In genomic region chr3:141051641-141052569, GRCh38 we compare ENCODE assay signal across 9 cellular contexts. TPM values are rescaled to one million over a fixed set of nuclear protein-coding genes. Genes with fewer than 3 reads are reported as not detected.
DNase-seq lines count a peak whose midpoint lies in the region; ATAC-seq and TF ChIP-seq lines count a peak whose summit lies in the region.
"Had no signal": no experiment of that assay in that cellular context is flagged by ENCODE, and none has a peak within 500 bp of the region (broad histone marks: within the 10 kb centered on the region; RNA-seq: fewer than 3 reads in every experiment).

No MANE protein-coding gene starts in this region.

- no peaks in the 10 kb centered on the region for H3K4me1 ChIP-seq in GM23248 (ENCODE audit: insufficient read depth)
- H3K4me1 ChIP-seq in heart right ventricle: peaks cover 5 to 35% (median 20%) of the 10 kb centered on the region in 9 donors
- no peaks in the 10 kb centered on the region for H3K4me1 ChIP-seq in OCI-LY7 (ENCODE audit: insufficient read depth, low read length, poor library complexity, severe bottlenecking)
- H3K4me1 ChIP-seq in Karpas-422 (ENCODE audit: low read length): no peaks in the 10 kb centered on the region

- 2 to 3% methylated on average over 59 to 64 of the region's 64 CpGs for WGBS in GM23248 (ENCODE audit: low coverage in 1 of 2, low lambda C conversion rate in 2 of 2, missing lambda C conversion rate in 2 of 2), 2 experiments
- WGBS in heart right ventricle, 2 donors: 0 to 1% methylated on average over 56 to 64 of the region's 64 CpGs

- H3K27ac ChIP-seq in GM23248: no peak overlapping the region
- no peak overlapping the region for H3K27ac ChIP-seq in SK-N-MC
- H3K27ac ChIP-seq in heart right ventricle: peak overlapping the region in 9 of 10 donors; percentile 26 to 84 (median 77)
- H3K27ac ChIP-seq in OCI-LY7 (ENCODE audit: low read depth, low read length, poor library complexity, severe bottlenecking): no peak overlapping the region
- no peak overlapping the region for H3K27ac ChIP-seq in Karpas-422 (ENCODE audit: low read length)

- peaks cover 60% of the 10 kb centered on the region for H3K27me3 ChIP-seq in GM23248 (replicated peaks; ENCODE audit: insufficient read depth)
- peaks cover 0 to 73% (median 25%) of the 10 kb centered on the region in 7 donors for H3K27me3 ChIP-seq in heart right ventricle
- no peaks in the 10 kb centered on the region for H3K27me3 ChIP-seq in Karpas-422 (ENCODE audit: low read length)

- CTCF ChIA-PET in OCI-LY7 (lab: Charles Lee; ENCODE audit: unreplicated experiment): no interaction called here

- H3K9me3 ChIP-seq in GM23248 (ENCODE audit: low read depth) (no peaks in the 10 kb centered on the region), SK-N-MC (ENCODE audit: low read depth, low read length) (no peaks in the 10 kb centered on the region), heart right ventricle (no peaks in the 10 kb centered on the region), OCI-LY7 (ENCODE audit: low read length) (no peaks in the 10 kb centered on the region), Karpas-422 (ENCODE audit: low read length) (no peaks in the 10 kb centered on the region)

- H3K4me2 ChIP-seq in GM23248 (ENCODE audit: unreplicated experiment) (peak overlapping the region; percentile 42), OCI-LY7 (ENCODE audit: low read length) (no peak overlapping the region), Karpas-422 (ENCODE audit: low read depth, low read length, poor library complexity, severe bottlenecking) (no peak overlapping the region)

- POLR2A ChIA-PET in OCI-LY7 (lab: Charles Lee): interaction anchor here (1.0 kb wide), 1 partner anchor 21 kb away, joined by 3 read pairs; no protein-coding TSS in a partner anchor

- no peak for DNase-seq in GM23248
- no peak for DNase-seq in SK-N-MC (ENCODE audit: low read depth, low spot score)
- peak in 1 of 2 donors; percentile 43 for DNase-seq in heart right ventricle
- DNase-seq in sciatic nerve (ENCODE audit: low spot score): no peak
- no peak for DNase-seq in HT-29 (ENCODE audit: low spot score)
- DNase-seq in OCI-LY7 (ENCODE audit: low spot score): no peak
- DNase-seq in Karpas-422: no peak

- H3K36me3 ChIP-seq in GM23248 (ENCODE audit: low read depth) (no peaks in the 10 kb centered on the region), SK-N-MC (ENCODE audit: insufficient read depth, low read length) (no peaks in the 10 kb centered on the region), heart right ventricle (no peaks in the 10 kb centered on the region), OCI-LY7 (ENCODE audit: insufficient read depth, low read length) (no peaks in the 10 kb centered on the region), Karpas-422 (ENCODE audit: insufficient read depth, low read length) (no peaks in the 10 kb centered on the region)

- TF ChIP-seq CTCF in heart right ventricle (IDR thresholded peaks at IDR 0.05) (peak in 2 of 9 donors; percentile 20 to 44), OCI-LY7 (conservative IDR thresholded peaks at IDR 0.05; ENCODE audit: low read length) (no peak)

- BruUV-seq in OCI-LY7 (replicated peaks; lab: Mats Ljungman, UMichigan): no TSS peak

- H3F3A ChIP-seq in GM23248 (ENCODE audit: insufficient read depth): no peaks in the 10 kb centered on the region

- H2AFZ ChIP-seq in GM23248 (peak overlapping the region; percentile 12; the same call in 1 of the 2 replicates), OCI-LY7 (ENCODE audit: low read length) (no peak overlapping the region), Karpas-422 (ENCODE audit: low read length) (no peak overlapping the region)

- ATAC-seq in heart right ventricle (peak; percentile 49 to 80 (median 61)), sciatic nerve (peak; percentile 9), HG02938 (IDR thresholded peaks at IDR 0.05; ENCODE audit: unreplicated experiment) (no peak)
- ATAC-seq: K562 had no signal

- H4K20me1 ChIP-seq in GM23248 (ENCODE audit: insufficient read depth) (no peaks in the 10 kb centered on the region), OCI-LY7 (ENCODE audit: insufficient read depth, low read length) (no peaks in the 10 kb centered on the region), Karpas-422 (ENCODE audit: insufficient read depth, low read depth, low read length) (no peaks in the 10 kb centered on the region)

- H3K4me3 ChIP-seq in GM23248: peak overlapping the region; percentile 54
- H3K4me3 ChIP-seq in SK-N-MC: peak overlapping the region; percentile 71
- H3K4me3 ChIP-seq in heart right ventricle: peak overlapping the region; percentile 25 to 70 (median 58)
- no peak overlapping the region for H3K4me3 ChIP-seq in OCI-LY7 (ENCODE audit: low read depth, low read length, poor library complexity, severe bottlenecking)
- no peak overlapping the region for H3K4me3 ChIP-seq in Karpas-422 (ENCODE audit: low read length)
- H3K4me3 ChIP-seq: K562 had no signal

- intact Hi-C loops in heart right ventricle (cut with DNase I) (loop anchor here in 6 of 10 donors (2.0 to 5.0 kb wide), 3 partner anchors 50 to 57 kb away; no protein-coding TSS in a partner anchor), sciatic nerve (cut with DNase I) (no loop called here), OCI-LY7 (cut with micrococcal nuclease; ENCODE audit: unreplicated experiment) (no loop called here)

- no peaks in the 10 kb centered on the region for H3K79me2 ChIP-seq in GM23248 (ENCODE audit: insufficient read depth)
- no peaks in the 10 kb centered on the region for H3K79me2 ChIP-seq in OCI-LY7 (ENCODE audit: insufficient read depth, low read depth, low read length)
- no peaks in the 10 kb centered on the region for H3K79me2 ChIP-seq in Karpas-422 (ENCODE audit: low read length)

- in situ Hi-C loops in GM23248 (cut with MboI): no loop called here

- no peaks in the 10 kb centered on the region for H3K9me2 ChIP-seq in GM23248 (ENCODE audit: insufficient read depth)
- no peaks in the 10 kb centered on the region for H3K9me2 ChIP-seq in OCI-LY7 (ENCODE audit: insufficient read depth, low read length)
- H3K9me2 ChIP-seq in Karpas-422 (replicated peaks; ENCODE audit: insufficient read depth, low read length): no peaks in the 10 kb centered on the region

- no peak overlapping the region for H3K9ac ChIP-seq in GM23248
- H3K9ac ChIP-seq in SK-N-MC (ENCODE audit: insufficient read length): no peak overlapping the region
- H3K9ac ChIP-seq in Karpas-422 (ENCODE audit: low read length): no peak overlapping the region

RNA-seq across cellular contexts. Expression of gene SPSB4, which starts 0.8 kb away (rescaled TPM):
- not detected in 2 replicates for total RNA-seq in GM23248 (2014; rRNA removed; shearing (Covaris generic))
- not detected in 2 replicates for polyA plus RNA-seq in GM23248 (2016; fragmentation: Nextera tagmentation; extraction: Ambion mirVana)
- total RNA-seq in heart right ventricle: 1 to 10 TPM; 2.1 to 8.7 (median 4.7) TPM
- polyA plus RNA-seq in heart right ventricle: 1 to 10 TPM; 2.1 to 2.3 TPM
- 0.36 TPM for total RNA-seq in sciatic nerve
- total RNA-seq in HT-29 (2014; rRNA removed; shearing (Covaris generic)): not detected in 2 replicates
- not detected in 2 replicates for total RNA-seq in OCI-LY7 (2014; rRNA removed; shearing (Covaris generic))
- not detected in 2 replicates for total RNA-seq in OCI-LY7 (2022)
- not detected in 2 replicates for total RNA-seq in Karpas-422 (2014; rRNA removed; shearing (Covaris generic); ENCODE audit: low replicate concordance)
- total RNA-seq: K562 had no signal
- polyA plus RNA-seq: K562 had no signal

Comparison
In these comparisons a context has a peak if more than half of its experiments do, and no peak if none do; other contexts are left out.
1. H3K27ac ChIP-seq: peak in heart right ventricle (9 of 10); none in GM23248 (single experiment), SK-N-MC (single experiment), OCI-LY7 (single experiment) and Karpas-422 (single experiment).
2. H3K4me3 ChIP-seq: peak in GM23248 (single experiment), SK-N-MC (single experiment) and heart right ventricle (10 of 10); none in OCI-LY7 (single experiment) and Karpas-422 (single experiment).
3. intact Hi-C loops: an anchor here in heart right ventricle (2.0 to 5.0 kb wide); none called in sciatic nerve and OCI-LY7.